ENCODE assay signal across 24 cellular contexts in the genomic region with DNA sequence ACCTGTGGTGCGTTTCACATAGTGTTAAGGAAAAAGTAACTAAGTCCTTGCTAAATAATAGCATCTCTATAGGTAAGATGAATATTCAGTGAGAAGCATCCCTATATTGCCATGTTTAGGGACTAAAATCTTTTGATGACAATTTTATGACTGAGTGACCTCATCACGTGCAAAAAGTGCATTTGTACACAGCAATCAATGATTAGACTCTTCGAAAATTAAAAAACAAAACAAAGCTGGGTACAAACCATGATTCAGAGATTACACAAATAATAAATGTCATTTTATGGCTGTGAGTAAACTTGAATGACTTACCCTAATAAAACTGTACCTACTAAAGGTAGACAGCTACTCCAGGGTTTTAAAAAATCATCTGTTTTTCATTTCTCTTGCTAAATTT.
DNase-seq lines count a peak whose midpoint lies in the region; ATAC-seq and TF ChIP-seq lines count a peak whose summit lies in the region.
"Had no signal": no experiment of that assay in that cellular context is flagged by ENCODE, and none has a peak within 500 bp of the region (broad histone marks: within the 10 kb centered on the region; RNA-seq: fewer than 3 reads in every experiment).

No MANE protein-coding gene starts in this region.

- H3K4me2 ChIP-seq in OCI-LY3 (ENCODE audit: low read length), result peak overlapping the region; percentile 81
- H3K4me2 ChIP-seq: A549 had no signal

- peaks cover 7% of the 10 kb centered on the region for H3K36me3 Mint-ChIP-seq in activated CD4-positive, alpha-beta memory T cell treated with anti-CD3 and anti-CD28 coated beads for 36 hours
- H3K36me3 Mint-ChIP-seq in activated CD4-positive, alpha-beta memory T cell treated with anti-CD3 and anti-CD28 coated beads, Interleukin-2, amount 10 ng/mL, durations not matched to agents 7 days and 5 days (ENCODE audit: low read depth), result peaks cover 31% of the 10 kb centered on the region
- H3K36me3 Mint-ChIP-seq in stimulated activated effector memory CD8-positive, alpha-beta T cell treated with anti-CD3 and anti-CD28 coated beads, Interleukin-12 subunit alpha, Interleukin-12 subunit beta, amount 100 ng/mL, for 72 hours, result peaks cover 24% of the 10 kb centered on the region
- H3K36me3 Mint-ChIP-seq: brain, WTC11 had no signal

- H3K27ac ChIP-seq in OCI-LY3 (ENCODE audit: low read length), result peak overlapping the region; percentile 94
- H3K27ac ChIP-seq in effector memory CD4-positive, alpha-beta T cell (ENCODE audit: insufficient read depth, low read length, poor library complexity, severe bottlenecking), result peak overlapping the region; percentile 28
- H3K27ac ChIP-seq: A549, pancreas, uterus had no signal

- no peak overlapping the region for H2AFZ ChIP-seq in OCI-LY3 (ENCODE audit: low read depth, low read length)

- CTCF ChIA-PET in activated CD4-positive, alpha-beta memory T cell treated with anti-CD3 and anti-CD28 coated beads for 36 hours (lab: Charles Lee), result interaction anchor here (1.1 to 1.4 kb wide), 2 partner anchors 9 kb away, joined by 3 to 4 read pairs; no protein-coding TSS in a partner anchor
- CTCF ChIA-PET in activated CD4-positive, alpha-beta memory T cell treated with anti-CD3 and anti-CD28 coated beads, Interleukin-2, amount 10 ng/mL, durations not matched to agents 7 days and 5 days (lab: Charles Lee), result no interaction called here

- H3K9me3 ChIP-seq in OCI-LY3 (ENCODE audit: insufficient read depth, low read length), result peaks cover 4% of the 10 kb centered on the region; the same call in 1 of the 2 replicates
- no peaks in the 10 kb centered on the region for H3K9me3 ChIP-seq in effector memory CD4-positive, alpha-beta T cell (ENCODE audit: control insufficient read depth, low read length)
- H3K9me3 ChIP-seq: A549, MG63, pancreas, uterus had no signal

- peaks cover 50% of the 10 kb centered on the region for H3K36me3 ChIP-seq in OCI-LY3 (replicated peaks; ENCODE audit: low read depth, low read length)
- H3K36me3 ChIP-seq in effector memory CD4-positive, alpha-beta T cell (ENCODE audit: control insufficient read depth, insufficient read depth, low read length), result no peaks in the 10 kb centered on the region
- H3K36me3 ChIP-seq: MG63, pancreas, uterus had no signal

- H3K27ac Mint-ChIP-seq in activated CD4-positive, alpha-beta memory T cell treated with anti-CD3 and anti-CD28 coated beads for 36 hours, result peak overlapping the region; percentile 26
- H3K27ac Mint-ChIP-seq in activated CD4-positive, alpha-beta memory T cell treated with anti-CD3 and anti-CD28 coated beads, Interleukin-2, amount 10 ng/mL, durations not matched to agents 7 days and 5 days, result no peak overlapping the region
- peak overlapping the region; percentile 75 for H3K27ac Mint-ChIP-seq in stimulated activated effector memory CD8-positive, alpha-beta T cell treated with anti-CD3 and anti-CD28 coated beads, Interleukin-12 subunit alpha, Interleukin-12 subunit beta, amount 100 ng/mL, for 72 hours
- H3K27ac Mint-ChIP-seq: brain, WTC11 had no signal

- H3K27me3 ChIP-seq in OCI-LY3 (ENCODE audit: low read depth, low read length), result no peaks in the 10 kb centered on the region
- no peaks in the 10 kb centered on the region for H3K27me3 ChIP-seq in effector memory CD4-positive, alpha-beta T cell (replicated peaks; ENCODE audit: control insufficient read depth, insufficient read depth, low read length, poor library complexity, severe bottlenecking)
- H3K27me3 ChIP-seq: MG63, pancreas, uterus had no signal

- peak overlapping the region; percentile 69 for H3K4me3 ChIP-seq in OCI-LY3 (ENCODE audit: low read length)
- no peak overlapping the region for H3K4me3 ChIP-seq in effector memory CD4-positive, alpha-beta T cell (ENCODE audit: insufficient read depth, low read depth, low read length, poor library complexity, severe bottlenecking)
- H3K4me3 ChIP-seq: A549, GM12878, MG63, pancreas, uterus had no signal

- peaks cover 98% of the 10 kb centered on the region for H3K4me1 ChIP-seq in OCI-LY3 (ENCODE audit: low read length)
- H3K4me1 ChIP-seq in effector memory CD4-positive, alpha-beta T cell (ENCODE audit: control insufficient read depth, insufficient read depth, low read length, poor library complexity, severe bottlenecking), result peaks cover 44% of the 10 kb centered on the region

- TF ChIP-seq CTCF in OCI-LY3 (IDR thresholded peaks at IDR 0.05; ENCODE audit: low read depth, low read length), result no peak

- peaks cover 100% of the 10 kb centered on the region for H3K79me2 ChIP-seq in OCI-LY3 (ENCODE audit: low read length)

- peaks cover 72% of the 10 kb centered on the region for H4K20me1 ChIP-seq in OCI-LY3 (ENCODE audit: insufficient read depth, low read length)

- no peak overlapping the region for H3K4me3 Mint-ChIP-seq in activated CD4-positive, alpha-beta memory T cell treated with anti-CD3 and anti-CD28 coated beads for 36 hours
- no peak overlapping the region for H3K4me3 Mint-ChIP-seq in activated CD4-positive, alpha-beta memory T cell treated with anti-CD3 and anti-CD28 coated beads, Interleukin-2, amount 10 ng/mL, durations not matched to agents 7 days and 5 days
- no peak overlapping the region for H3K4me3 Mint-ChIP-seq in stimulated activated effector memory CD8-positive, alpha-beta T cell treated with anti-CD3 and anti-CD28 coated beads, Interleukin-12 subunit alpha, Interleukin-12 subunit beta, amount 100 ng/mL, for 72 hours
- H3K4me3 Mint-ChIP-seq: brain, WTC11 had no signal

- H3K9me3 Mint-ChIP-seq in activated CD4-positive, alpha-beta memory T cell treated with anti-CD3 and anti-CD28 coated beads for 36 hours, result peaks cover 6% of the 10 kb centered on the region
- H3K9me3 Mint-ChIP-seq in activated CD4-positive, alpha-beta memory T cell treated with anti-CD3 and anti-CD28 coated beads, Interleukin-2, amount 10 ng/mL, durations not matched to agents 7 days and 5 days, result no peaks in the 10 kb centered on the region
- H3K9me3 Mint-ChIP-seq in stimulated activated effector memory CD8-positive, alpha-beta T cell treated with anti-CD3 and anti-CD28 coated beads, Interleukin-12 subunit alpha, Interleukin-12 subunit beta, amount 100 ng/mL, for 72 hours, result no peaks in the 10 kb centered on the region
- H3K9me3 Mint-ChIP-seq: WTC11 had no signal

- peaks cover 90% of the 10 kb centered on the region for H3K4me1 Mint-ChIP-seq in activated CD4-positive, alpha-beta memory T cell treated with anti-CD3 and anti-CD28 coated beads for 36 hours (ENCODE audit: low read depth)
- H3K4me1 Mint-ChIP-seq in activated CD4-positive, alpha-beta memory T cell treated with anti-CD3 and anti-CD28 coated beads, Interleukin-2, amount 10 ng/mL, durations not matched to agents 7 days and 5 days, result peaks cover 56% of the 10 kb centered on the region
- H3K4me1 Mint-ChIP-seq in stimulated activated effector memory CD8-positive, alpha-beta T cell treated with anti-CD3 and anti-CD28 coated beads, Interleukin-12 subunit alpha, Interleukin-12 subunit beta, amount 100 ng/mL, for 72 hours, result peaks cover 70% of the 10 kb centered on the region

- H3K27me3 Mint-ChIP-seq in activated CD4-positive, alpha-beta memory T cell treated with anti-CD3 and anti-CD28 coated beads for 36 hours, result no peaks in the 10 kb centered on the region
- H3K27me3 Mint-ChIP-seq in activated CD4-positive, alpha-beta memory T cell treated with anti-CD3 and anti-CD28 coated beads, Interleukin-2, amount 10 ng/mL, durations not matched to agents 7 days and 5 days, result no peaks in the 10 kb centered on the region

- no peak for DNase-seq in activated CD4-positive, alpha-beta memory T cell treated with anti-CD3 and anti-CD28 coated beads for 36 hours
- no peak for DNase-seq in activated CD4-positive, alpha-beta memory T cell treated with anti-CD3 and anti-CD28 coated beads, Interleukin-2, amount 10 ng/mL, durations not matched to agents 7 days and 5 days
- no peak for DNase-seq in effector memory CD4-positive, alpha-beta T cell
- no peak for DNase-seq in stimulated activated effector memory CD8-positive, alpha-beta T cell treated with anti-CD3 and anti-CD28 coated beads, Interleukin-12 subunit alpha, Interleukin-12 subunit beta, amount 100 ng/mL, for 72 hours (ENCODE audit: low spot score in 2 of 2)
- no peak for DNase-seq in iPS-NIHi11 (ENCODE audit: low spot score)
- DNase-seq: C1 segment of cervical spinal cord, DMS153, GF-D8, MG63, NCI-H146, NCI-H2171, NCI-H526 treated with DMSO at 0.1 percent for 48 hours, pancreas, SHP77 treated with DMSO at 0.1 percent for 48 hours, uterus had no signal

- H3K9ac ChIP-seq in OCI-LY3 (ENCODE audit: low read length), result peak overlapping the region; percentile 68

- no peak for ATAC-seq in stimulated activated effector memory CD8-positive, alpha-beta T cell treated with anti-CD3 and anti-CD28 coated beads, Interleukin-12 subunit alpha, Interleukin-12 subunit beta, amount 100 ng/mL, for 72 hours
- no peak for ATAC-seq in GM21367 (IDR thresholded peaks at IDR 0.05; ENCODE audit: unreplicated experiment)
- no peak for ATAC-seq in HG03571 (IDR thresholded peaks at IDR 0.05; ENCODE audit: unreplicated experiment)
- ATAC-seq: A549, GM12878, HepG2, pancreas, sciatic nerve had no signal

- POLR2A ChIA-PET in activated CD4-positive, alpha-beta memory T cell treated with anti-CD3 and anti-CD28 coated beads for 36 hours (lab: Charles Lee), result interaction anchor here (0.8 to 1.9 kb wide), 2 partner anchors 10 to 17 kb away, joined by 3 to 7 read pairs; no protein-coding TSS in a partner anchor
- POLR2A ChIA-PET in activated CD4-positive, alpha-beta memory T cell treated with anti-CD3 and anti-CD28 coated beads, Interleukin-2, amount 10 ng/mL, durations not matched to agents 7 days and 5 days (lab: Charles Lee), result interaction anchor here (1.1 to 1.2 kb wide), 2 partner anchors 9 to 15 kb away, joined by 3 to 5 read pairs; no protein-coding TSS in a partner anchor

- intact Hi-C loops in activated CD4-positive, alpha-beta memory T cell treated with anti-CD3 and anti-CD28 coated beads for 36 hours (cut with micrococcal nuclease), result no loop called here
